1 cellular context compared by ENCODE assay signal in genomic region chr19:41330946-41331678, GRCh38.
TF ChIP-seq lines count a peak whose summit lies in the region.

No MANE protein-coding gene starts in this region.

TF ChIP-seq in HEK293, 187 proteins besides CTCF, POLR2A, EP300 and RAD21 (continued from another document):
- peak; percentile 64; the same call in 1 of the 2 replicates for TF ChIP-seq ZNF362 (tag by site-specific recombination; IDR thresholded peaks at IDR 0.05)
- no peak for TF ChIP-seq ZNF654 (tag by site-specific recombination; IDR thresholded peaks at IDR 0.05; ENCODE audit: low read depth)
